In genomic region chr11:96075532-96075959, GRCh38 we compare ENCODE assay signal across 9 cellular contexts.
DNase-seq lines count a peak whose midpoint lies in the region; ATAC-seq, FAIRE-seq and TF ChIP-seq lines count a peak whose summit lies in the region.
"Had no signal": no experiment of that assay in that cellular context is flagged by ENCODE, and none has a peak within 500 bp of the region (broad histone marks: within the 10 kb centered on the region; RNA-seq: fewer than 3 reads in every experiment).

No MANE protein-coding gene starts in this region.

- TF ChIP-seq POLR2A in GM12891 (IDR thresholded peaks at IDR 0.05; ENCODE audit: low read depth, low read length), result no peak

- peaks cover 1% of the 10 kb centered on the region for H3K9me3 Mint-ChIP-seq in memory B cell

- FAIRE-seq in GM12891 (lab: Jason Lieb, UNC), result peak; percentile 90
- FAIRE-seq: TTC549 had no signal

- intact Hi-C loops in sciatic nerve (cut with DNase I), result no loop called here

- H3K36me3 Mint-ChIP-seq in memory B cell, result peaks cover 12% of the 10 kb centered on the region

- no peak for DNase-seq in GM12891 (ENCODE audit: insufficient read length, low spot score)
- peak in 1 of 2 donors; percentile 5 for DNase-seq in memory B cell (ENCODE audit: low spot score in 2 of 2)
- no peak for DNase-seq in OCI-M2 (lab: John Stamatoyannopoulos, UW; ENCODE audit: unreplicated experiment)
- DNase-seq in KG1 (lab: John Stamatoyannopoulos, UW), result no peak
- DNase-seq in ecto neural progenitor cell (ENCODE audit: low spot score), result no peak
- no peak for DNase-seq in sciatic nerve (ENCODE audit: low spot score)

- peak overlapping the region; percentile 12 for H3K4me3 Mint-ChIP-seq in memory B cell

- peak overlapping the region; percentile 74 for H3K27ac Mint-ChIP-seq in memory B cell

- H3K4me1 Mint-ChIP-seq in memory B cell, result peaks cover 38% of the 10 kb centered on the region

- ATAC-seq in GM21381 (IDR thresholded peaks at IDR 0.05; ENCODE audit: unreplicated experiment) (peak; percentile 78), HG03520 (IDR thresholded peaks at IDR 0.05; ENCODE audit: unreplicated experiment) (peak; percentile 71), memory B cell (ENCODE audit: low read depth) (peak; percentile 73), sciatic nerve (no peak)

- no peaks in the 10 kb centered on the region for H3K27me3 Mint-ChIP-seq in memory B cell

TF ChIP-seq in GM12891, 5 proteins besides CTCF, POLR2A, EP300 and RAD21:
- TF ChIP-seq PAX5 (IDR thresholded peaks at IDR 0.05; ENCODE audit: insufficient read depth, low read length, severe bottlenecking) (peak; percentile 63), POU2F2 (IDR thresholded peaks at IDR 0.05; ENCODE audit: low read depth, low read length) (peak; percentile 98), TAF1 (IDR thresholded peaks at IDR 0.05; ENCODE audit: low read depth, low read length) (no peak), SPI1 (IDR thresholded peaks at IDR 0.05; ENCODE audit: low read depth, low read length) (peak; percentile 59), POLR2AphosphoS5 (IDR thresholded peaks at IDR 0.05; ENCODE audit: low read depth, low read length) (no peak)
